ENCODE assay signal across 9 cellular contexts in the genomic region with DNA sequence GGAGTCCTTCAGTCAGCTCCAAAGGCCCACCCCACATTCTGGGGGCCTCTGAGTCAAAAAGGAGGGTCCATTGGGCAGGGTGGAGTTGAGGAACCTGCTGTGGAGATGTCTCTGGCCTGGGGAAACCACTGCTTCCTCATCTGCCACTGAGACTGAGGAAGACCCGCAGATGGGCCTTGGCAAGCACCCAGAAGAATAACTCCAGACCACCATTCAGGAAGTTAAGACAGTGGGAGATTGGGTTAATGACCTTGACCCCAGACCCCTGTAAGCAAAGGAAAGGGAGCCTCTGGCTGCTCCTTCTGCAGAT. TPM values are rescaled to one million over a fixed set of nuclear protein-coding genes. Genes with fewer than 3 reads are reported as not detected.
A peak's percentile ranks its signal among the peaks of the same experiment; 100 is the strongest.
DNase-seq lines count a peak whose midpoint lies in the region; ATAC-seq, FAIRE-seq and TF ChIP-seq lines count a peak whose summit lies in the region.
"Had no signal": no experiment of that assay in that cellular context is flagged by ENCODE, and none has a peak within 500 bp of the region (broad histone marks: within the 10 kb centered on the region; RNA-seq: fewer than 3 reads in every experiment).

No MANE protein-coding gene starts in this region.

- H3K9me3 ChIP-seq in SU-DHL-6 (ENCODE audit: insufficient read depth, low read length) (no peaks in the 10 kb centered on the region), keratinocyte (ENCODE audit: control insufficient read depth, low read depth, low read length) (no peaks in the 10 kb centered on the region)

- TF ChIP-seq CTCF in AG04449 (IDR thresholded peaks at IDR 0.05; ENCODE audit: insufficient read depth, low read length, missing control alignments), result no peak
- TF ChIP-seq CTCF in SU-DHL-6 (IDR thresholded peaks at IDR 0.05; ENCODE audit: insufficient read depth, low read length, poor library complexity, severe bottlenecking), result no peak
- TF ChIP-seq CTCF in keratinocyte (optimal IDR thresholded peaks at IDR 0.05 in 1 of 3, IDR thresholded peaks at IDR 0.05 in 1 of 3, conservative IDR thresholded peaks at IDR 0.05 in 1 of 3; ENCODE audit: extremely low read depth in 1 of 3, insufficient read depth in 2 of 3, low read length in 3 of 3), result no peak

- H3K4me1 ChIP-seq in keratinocyte (ENCODE audit: control insufficient read depth, extremely low read depth, insufficient read depth, low read length), result peaks cover 11% of the 10 kb centered on the region

- POLR2A ChIA-PET in AG04449 (lab: Yijun Ruan, JAX), result interaction anchor here (1.0 kb wide), 1 partner anchor 20 kb away, joined by 3 read pairs; the partner anchor contains the start of genes RIBC1 and SMC1A

- H2AFZ ChIP-seq in SU-DHL-6 (ENCODE audit: low read depth, low read length, severe bottlenecking) (peak overlapping the region; percentile 78), keratinocyte (ENCODE audit: control insufficient read depth, low read length) (no peak overlapping the region)

- H3K27ac ChIP-seq in SU-DHL-6 (ENCODE audit: low read depth, low read length), result peak overlapping the region; percentile 15; the same call in 1 of the 2 replicates
- H3K27ac ChIP-seq in keratinocyte (ENCODE audit: control insufficient read depth, insufficient read depth, low read length), result no peak overlapping the region

- FAIRE-seq in GM12891 (lab: Jason Lieb, UNC) (peak; percentile 9), keratinocyte (lab: Jason Lieb, UNC) (no peak), RCC 7860 (lab: Jason Lieb, UNC) (no peak)
- FAIRE-seq: colon had no signal

- no peak for ATAC-seq in HG03469 (IDR thresholded peaks at IDR 0.05; ENCODE audit: unreplicated experiment)
- no peak for ATAC-seq in HG03025 (IDR thresholded peaks at IDR 0.05; ENCODE audit: low FRiP score, unreplicated experiment)

- no peak for TF ChIP-seq POLR2A in GM12891 (IDR thresholded peaks at IDR 0.05; ENCODE audit: low read depth, low read length)

- H3K36me3 ChIP-seq in SU-DHL-6 (ENCODE audit: low read length) (no peaks in the 10 kb centered on the region), keratinocyte (ENCODE audit: control insufficient read depth in 2 of 2, extremely low read depth in 1 of 2, insufficient read depth in 2 of 2, low read length in 2 of 2) (no peaks in the 10 kb centered on the region)

- no peaks in the 10 kb centered on the region for H4K20me1 ChIP-seq in SU-DHL-6 (ENCODE audit: low read depth, low read length)
- H4K20me1 ChIP-seq in keratinocyte (ENCODE audit: control insufficient read depth, extremely low read depth, insufficient read depth, low read length), result no peaks in the 10 kb centered on the region

- DNase-seq in AG04449 (ENCODE audit: low read depth, low spot score) (no peak), GM12891 (ENCODE audit: insufficient read length, low spot score) (no peak), keratinocyte (ENCODE audit: low read depth, low spot score) (no peak), RCC 7860 (ENCODE audit: low spot score) (no peak), DMS153 (lab: John Stamatoyannopoulos, UW) (no peak)

- H3K9ac ChIP-seq in SU-DHL-6 (ENCODE audit: low read length), result peak overlapping the region; percentile 59
- no peak overlapping the region for H3K9ac ChIP-seq in keratinocyte (ENCODE audit: control insufficient read depth, extremely low read depth, insufficient read depth, low read length)

- no peaks in the 10 kb centered on the region for H3K79me2 ChIP-seq in SU-DHL-6 (ENCODE audit: insufficient read depth, low read length)
- H3K79me2 ChIP-seq in keratinocyte (ENCODE audit: control insufficient read depth, insufficient read depth, low read length), result no peaks in the 10 kb centered on the region

- no peaks in the 10 kb centered on the region for H3K27me3 ChIP-seq in SU-DHL-6 (ENCODE audit: low read length)
- no peaks in the 10 kb centered on the region for H3K27me3 ChIP-seq in keratinocyte (ENCODE audit: control insufficient read depth, extremely low read depth, insufficient read depth, low read length)

- H3K9me1 ChIP-seq in keratinocyte (ENCODE audit: control insufficient read depth, extremely low read depth, insufficient read depth, low read length), result no peaks in the 10 kb centered on the region

- H3K9me2 ChIP-seq in SU-DHL-6 (replicated peaks; ENCODE audit: insufficient read depth, low read length), result no peaks in the 10 kb centered on the region

- CTCF ChIA-PET in AG04449 (lab: Yijun Ruan, JAX), result interaction anchor here (2.1 kb wide), 1 partner anchor 9 kb away, joined by 5 read pairs; no protein-coding TSS in a partner anchor

- H3K4me2 ChIP-seq in SU-DHL-6 (ENCODE audit: low read depth, low read length, poor library complexity, severe bottlenecking) (peak overlapping the region; percentile 75), keratinocyte (ENCODE audit: control insufficient read depth, extremely low read depth, insufficient read depth, low read depth, low read length) (peak overlapping the region; percentile 84)

- H3K4me3 ChIP-seq in AG04449 (ENCODE audit: low read depth, low read length) (peak overlapping the region; percentile 45), SU-DHL-6 (ENCODE audit: insufficient read depth, low read length, poor library complexity, severe bottlenecking) (peak overlapping the region; percentile 60), keratinocyte (ENCODE audit: control insufficient read depth in 2 of 3, extremely low read depth in 1 of 3, insufficient read depth in 2 of 3, low read depth in 1 of 3, low read length in 3 of 3) (no peak overlapping the region)

- no peaks in the 10 kb centered on the region for H3F3A ChIP-seq in SU-DHL-6 (ENCODE audit: insufficient read depth)

- dilution Hi-C loops in keratinocyte (cut with MboI; ENCODE audit: extremely low pct_ligation_motif_present, low sequenced_read_pairs), result no loop called here

TF ChIP-seq in GM12891, 5 proteins besides CTCF, POLR2A, EP300 and RAD21:
- no peak for TF ChIP-seq SPI1 (IDR thresholded peaks at IDR 0.05; ENCODE audit: low read depth, low read length)
- no peak for TF ChIP-seq POU2F2 (IDR thresholded peaks at IDR 0.05; ENCODE audit: low read depth, low read length)
- TF ChIP-seq TAF1 (IDR thresholded peaks at IDR 0.05; ENCODE audit: low read depth, low read length), result no peak
- TF ChIP-seq POLR2AphosphoS5 (IDR thresholded peaks at IDR 0.05; ENCODE audit: low read depth, low read length), result no peak
- no peak for TF ChIP-seq PAX5 (IDR thresholded peaks at IDR 0.05; ENCODE audit: insufficient read depth, low read length, severe bottlenecking)

RNA-seq across cellular contexts. Expression of gene HSD17B10, which starts 8.1 kb away (rescaled TPM):
- polyA plus RNA-seq in GM12891 (2012; ENCODE audit: low read depth, missing spikeins), result 113 TPM
- polyA plus RNA-seq in keratinocyte, result 140 to 159 TPM (median 141 TPM) in 3 replicates
- polyA plus RNA-seq in keratinocyte (2011; ENCODE audit: low read depth), result 19.3 TPM
- polyA plus RNA-seq in keratinocyte (2011; cell fraction: cytosol; rRNA removed), result 131 and 175 TPM in 2 replicates
- 113 and 116 TPM in 2 replicates for polyA plus RNA-seq in keratinocyte (2011; cell fraction: nucleus; rRNA removed)
- polyA plus RNA-seq in keratinocyte (2012; ENCODE audit: low replicate concordance), result 71.4 and 138 TPM in 2 replicates
- 94.9 to 130 TPM (median 129 TPM) in 3 replicates for polyA minus RNA-seq in keratinocyte
- polyA minus RNA-seq in keratinocyte (2011; cell fraction: cytosol; rRNA and poly(A)+ RNA removed), result 85.4 TPM
- polyA minus RNA-seq in keratinocyte (2011; cell fraction: nucleus; rRNA and poly(A)+ RNA removed), result 27.7 and 28.0 TPM in 2 replicates

RNA-seq across cellular contexts. Expression of gene RIBC1, which starts 19.6 kb away (rescaled TPM):
- polyA plus RNA-seq in GM12891 (2012; ENCODE audit: low read depth, missing spikeins), result 0.50 TPM
- polyA plus RNA-seq in keratinocyte, result 0.25 to 0.42 TPM (median 0.36 TPM) in 3 replicates
- 0.89 TPM for polyA plus RNA-seq in keratinocyte (2011; ENCODE audit: low read depth)
- polyA plus RNA-seq in keratinocyte (2011; cell fraction: cytosol; rRNA removed), result 0.07 and 0.43 TPM in 2 replicates
- 0.37 and 0.45 TPM in 2 replicates for polyA plus RNA-seq in keratinocyte (2011; cell fraction: nucleus; rRNA removed)
- 0.21 and 0.45 TPM in 2 replicates for polyA plus RNA-seq in keratinocyte (2012; ENCODE audit: low replicate concordance)
- polyA minus RNA-seq in keratinocyte, result 0.32 to 0.76 TPM in 2 of 3 replicates, not detected in the other
- not detected for polyA minus RNA-seq in keratinocyte (2011; cell fraction: cytosol; rRNA and poly(A)+ RNA removed)
- not detected in 2 replicates for polyA minus RNA-seq in keratinocyte (2011; cell fraction: nucleus; rRNA and poly(A)+ RNA removed)

RNA-seq across cellular contexts. Expression of gene SMC1A, which starts 19.8 kb away (rescaled TPM):
- polyA plus RNA-seq in GM12891 (2012; ENCODE audit: low read depth, missing spikeins), result 28.5 TPM
- 13.7 to 38.9 TPM (median 24.2 TPM) in 3 replicates for polyA plus RNA-seq in keratinocyte
- 89.1 TPM for polyA plus RNA-seq in keratinocyte (2011; ENCODE audit: low read depth)
- 11.1 and 12.4 TPM in 2 replicates for polyA plus RNA-seq in keratinocyte (2011; cell fraction: cytosol; rRNA removed)
- polyA plus RNA-seq in keratinocyte (2011; cell fraction: nucleus; rRNA removed), result 47.5 and 58.6 TPM in 2 replicates
- polyA plus RNA-seq in keratinocyte (2012; ENCODE audit: low replicate concordance), result 11.1 and 43.1 TPM in 2 replicates
- polyA minus RNA-seq in keratinocyte, result 17.6 to 67.4 TPM (median 23.7 TPM) in 3 replicates
- 24.6 TPM for polyA minus RNA-seq in keratinocyte (2011; cell fraction: cytosol; rRNA and poly(A)+ RNA removed)
- 29.5 and 64.7 TPM in 2 replicates for polyA minus RNA-seq in keratinocyte (2011; cell fraction: nucleus; rRNA and poly(A)+ RNA removed)

Comparison
In these comparisons a context has a peak if more than half of its experiments do, and no peak if none do; other contexts are left out.
1. H3K4me3 ChIP-seq: peak in AG04449 (single experiment) and SU-DHL-6 (single experiment); none in keratinocyte (0 of 3).